Comparison of ENCODE assay signal across 1 cellular context in genomic region chr2:232340171-232340935, GRCh38.
TF ChIP-seq lines count a peak whose summit lies in the region.

No MANE protein-coding gene starts in this region.

TF ChIP-seq in H1, 55 proteins besides CTCF, POLR2A, EP300 and RAD21:
- no peak for TF ChIP-seq HDAC6 (IDR thresholded peaks at IDR 0.05; ENCODE audit: low read depth, low read length)
- no peak for TF ChIP-seq KDM1A (IDR thresholded peaks at IDR 0.05; ENCODE audit: borderline replicate concordance, low read length)
- no peak for TF ChIP-seq RBBP5 (IDR thresholded peaks at IDR 0.05; ENCODE audit: borderline replicate concordance, low read depth, low read length)
